13 cellular contexts compared by ENCODE assay signal in the genomic region with DNA sequence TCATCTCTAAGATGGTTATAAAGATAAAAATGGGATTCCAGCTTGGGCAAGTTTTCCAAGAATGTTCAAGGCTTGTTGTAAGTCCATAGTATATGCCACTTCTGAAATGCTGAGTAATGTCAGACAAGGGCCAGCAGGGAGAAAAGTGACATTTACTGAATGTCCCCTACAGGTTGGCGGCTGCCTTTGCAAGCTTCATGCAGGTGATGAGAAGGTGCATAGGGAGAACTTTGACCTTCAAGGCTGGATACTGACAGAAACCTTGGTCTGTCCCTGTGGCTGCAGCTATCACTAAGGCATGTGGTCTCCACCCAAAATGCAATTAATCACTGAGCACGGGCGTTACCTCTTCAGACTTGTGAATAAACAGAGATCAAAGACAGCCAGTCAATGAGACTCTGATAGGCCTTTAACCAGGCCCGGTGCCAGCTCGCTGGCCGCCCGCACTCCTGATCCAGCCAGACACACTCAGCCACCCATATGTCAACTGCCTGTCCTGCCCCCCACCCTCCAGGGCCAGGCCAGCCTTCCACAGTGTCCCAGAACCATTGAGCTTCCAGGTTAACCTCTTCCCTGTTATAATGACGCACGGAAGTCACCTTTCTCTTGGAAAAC. TPM values are rescaled to one million over a fixed set of nuclear protein-coding genes. Genes with fewer than 3 reads are reported as not detected.
DNase-seq lines count a peak whose midpoint lies in the region; ATAC-seq, FAIRE-seq and TF ChIP-seq lines count a peak whose summit lies in the region.
"Had no signal": no experiment of that assay in that cellular context is flagged by ENCODE, and none has a peak within 500 bp of the region (broad histone marks: within the 10 kb centered on the region; RNA-seq: fewer than 3 reads in every experiment).

No MANE protein-coding gene starts in this region.

- POLR2A ChIA-PET in HEK293 (lab: Yijun Ruan, JAX), result no interaction called here
- POLR2A ChIA-PET in PC-9 (lab: Charles Lee; ENCODE audit: unreplicated experiment), result no interaction called here

- intact Hi-C loops in PC-9 (cut with micrococcal nuclease; ENCODE audit: unreplicated experiment) (no loop called here), kidney (cut with DNase I) (no loop called here)

- CTCF ChIA-PET in HEK293 (lab: Yijun Ruan, JAX), result interaction anchor here (0.7 to 1.6 kb wide), 4 partner anchors 13 to 1105 kb away, joined by 3 to 5 read pairs (median 3); no protein-coding TSS in a partner anchor
- CTCF ChIA-PET in PC-9 (lab: Charles Lee), result no interaction called here

- no peak overlapping the region for H3K27ac ChIP-seq in HEK293 (ENCODE audit: extremely low read depth, low read depth, low read length)
- no peak overlapping the region for H3K27ac ChIP-seq in PC-9
- H3K27ac ChIP-seq in kidney (ENCODE audit: low read depth in 2 of 2, low read length in 2 of 2), result no peak overlapping the region
- H3K27ac ChIP-seq in Karpas-422 (ENCODE audit: low read length), result no peak overlapping the region
- H3K27ac ChIP-seq: dorsolateral prefrontal cortex had no signal

- H3K36me3 ChIP-seq in HEK293 (ENCODE audit: control insufficient read depth in 2 of 2, insufficient read depth in 1 of 2, low read length in 2 of 2) (no peaks in the 10 kb centered on the region), PC-9 (ENCODE audit: low read depth) (no peaks in the 10 kb centered on the region), kidney (ENCODE audit: control insufficient read depth in 1 of 2, insufficient read depth in 2 of 2, low read length in 2 of 2) (no peaks in the 10 kb centered on the region), Karpas-422 (ENCODE audit: insufficient read depth, low read length) (no peaks in the 10 kb centered on the region)

- H3K27me3 ChIP-seq in PC-9 (ENCODE audit: insufficient read depth, low read depth) (no peaks in the 10 kb centered on the region), Karpas-422 (ENCODE audit: low read length) (no peaks in the 10 kb centered on the region)
- H3K27me3 ChIP-seq: dorsolateral prefrontal cortex had no signal

- no peak overlapping the region for H2AFZ ChIP-seq in PC-9
- H2AFZ ChIP-seq in Karpas-422 (ENCODE audit: low read length), result no peak overlapping the region

- H3K4me1 Mint-ChIP-seq in T-helper 17 cell, result no peaks in the 10 kb centered on the region

- peak overlapping the region; percentile 1; the same call in 1 of the 2 replicates for H3K4me2 ChIP-seq in PC-9
- no peak overlapping the region for H3K4me2 ChIP-seq in Karpas-422 (ENCODE audit: low read depth, low read length, poor library complexity, severe bottlenecking)
- H3K4me2 ChIP-seq: SK-N-SH had no signal

- TF ChIP-seq CTCF in HEK293 (tag by site-specific recombination; IDR thresholded peaks at IDR 0.05), result no peak
- TF ChIP-seq CTCF in PC-9 (conservative IDR thresholded peaks at IDR 0.05), result peak; percentile 56
- no peak for TF ChIP-seq CTCF in kidney (IDR thresholded peaks at IDR 0.05; ENCODE audit: borderline replicate concordance, extremely low read depth, insufficient read depth)

- H3K27me3 Mint-ChIP-seq in T-helper 17 cell, result peaks cover 7% of the 10 kb centered on the region

- no peak overlapping the region for H3K27ac Mint-ChIP-seq in T-helper 17 cell
- H3K27ac Mint-ChIP-seq: activated CD4-positive, alpha-beta T cell treated with anti-CD3 and anti-CD28 coated beads, Interleukin-2, amount 10 ng/mL, durations not matched to agents 24 days and 14 days had no signal

- H3K4me3 Mint-ChIP-seq in T-helper 17 cell, result no peak overlapping the region
- H3K4me3 Mint-ChIP-seq: activated CD4-positive, alpha-beta T cell treated with anti-CD3 and anti-CD28 coated beads, Interleukin-2, amount 10 ng/mL, durations not matched to agents 24 days and 14 days had no signal

- DNase-seq in A172 (ENCODE audit: low spot score) (peak; percentile 71), PC-9 (peak; percentile 57 to 90), kidney (peak; percentile 37), DMS114 treated with DMSO at 0.1 percent for 48 hours (lab: John Stamatoyannopoulos, UW; ENCODE audit: unreplicated experiment) (no peak), T-helper 17 cell (no peak), Karpas-422 (no peak)
- DNase-seq: activated CD4-positive, alpha-beta T cell treated with anti-CD3 and anti-CD28 coated beads, Interleukin-2, amount 10 ng/mL, durations not matched to agents 24 days and 14 days; activated naive CD4-positive, alpha-beta T cell treated with anti-CD3 and anti-CD28 coated beads, Interleukin-2, amount 50 U/mL, for 16 hours; NCI-H2171 treated with DMSO at 0.1 percent for 48 hours; SK-N-SH had no signal

- peaks cover 16% of the 10 kb centered on the region for H3F3A ChIP-seq in PC-9 (ENCODE audit: insufficient read depth, low read depth)

- H3K4me1 ChIP-seq in HEK293 (ENCODE audit: control insufficient read depth, insufficient read depth, low read length) (peaks cover 7% of the 10 kb centered on the region; the same call in 1 of the 2 replicates), PC-9 (replicated peaks; ENCODE audit: insufficient read depth) (peaks cover 28% of the 10 kb centered on the region), kidney (ENCODE audit: control insufficient read depth in 1 of 2, insufficient read depth in 1 of 2, low read depth in 1 of 2, low read length in 2 of 2) (no peaks in the 10 kb centered on the region), Karpas-422 (ENCODE audit: low read length) (no peaks in the 10 kb centered on the region)

- no peak for ATAC-seq in T-helper 17 cell
- ATAC-seq in HG02571 (IDR thresholded peaks at IDR 0.05; ENCODE audit: unreplicated experiment), result no peak

- no peaks in the 10 kb centered on the region for H3K9me2 ChIP-seq in PC-9 (ENCODE audit: insufficient read depth)
- no peaks in the 10 kb centered on the region for H3K9me2 ChIP-seq in Karpas-422 (replicated peaks; ENCODE audit: insufficient read depth, low read length)
- H3K9me2 ChIP-seq: SK-N-SH had no signal

- H4K20me1 ChIP-seq in PC-9 (ENCODE audit: insufficient read depth) (no peaks in the 10 kb centered on the region), Karpas-422 (ENCODE audit: insufficient read depth, low read depth, low read length) (no peaks in the 10 kb centered on the region)

- H3K4me3 ChIP-seq in HEK293 (ENCODE audit: low read depth, low read length) (no peak overlapping the region), PC-9 (no peak overlapping the region), kidney (ENCODE audit: low read length in 2 of 2) (no peak overlapping the region), Karpas-422 (ENCODE audit: low read length) (no peak overlapping the region)
- H3K4me3 ChIP-seq: dorsolateral prefrontal cortex had no signal

- no TSS peak for BruUV-seq in PC-9 (replicated peaks; lab: Mats Ljungman, UMichigan)

- H3K9me3 ChIP-seq in HEK293 (ENCODE audit: control insufficient read depth, insufficient read depth, low read depth, low read length) (no peaks in the 10 kb centered on the region), PC-9 (ENCODE audit: insufficient read depth, low read depth) (no peaks in the 10 kb centered on the region), kidney (ENCODE audit: control insufficient read depth in 1 of 2, low read length in 2 of 2) (no peaks in the 10 kb centered on the region), T-helper 17 cell (ENCODE audit: control insufficient read depth, low read length, poor library complexity, severe bottlenecking) (no peaks in the 10 kb centered on the region), Karpas-422 (ENCODE audit: low read length) (no peaks in the 10 kb centered on the region)
- H3K9me3 ChIP-seq: SK-N-SH had no signal

- FAIRE-seq in kidney (lab: Jason Lieb, UNC), result no peak

- H3K36me3 Mint-ChIP-seq in T-helper 17 cell (ENCODE audit: low read depth), result peaks cover 3% of the 10 kb centered on the region

- H3K9ac ChIP-seq in kidney (ENCODE audit: low read length in 2 of 2) (no peak overlapping the region), Karpas-422 (ENCODE audit: low read length) (no peak overlapping the region)
- H3K9ac ChIP-seq: SK-N-SH had no signal

- H3K79me2 ChIP-seq in PC-9 (ENCODE audit: low read depth) (no peaks in the 10 kb centered on the region), Karpas-422 (ENCODE audit: low read length) (no peaks in the 10 kb centered on the region)

TF ChIP-seq in HEK293, 187 proteins besides CTCF, POLR2A, EP300 and RAD21 (continues in another document):
- TF ChIP-seq SALL2 (tag by site-specific recombination; IDR thresholded peaks at IDR 0.05; ENCODE audit: borderline replicate concordance) (no peak), ZNF677 (tag by site-specific recombination; IDR thresholded peaks at IDR 0.05) (no peak), BCL11B (tag by site-specific recombination; IDR thresholded peaks at IDR 0.05; ENCODE audit: low read depth) (no peak), ZNF664 (tag by site-specific recombination; IDR thresholded peaks at IDR 0.05) (no peak), ZNF292 (tag by site-specific recombination; IDR thresholded peaks at IDR 0.05; ENCODE audit: borderline replicate concordance, low read depth) (no peak), SP2 (tag by site-specific recombination; IDR thresholded peaks at IDR 0.05) (0 out of 2 replicates have a peak, but pooled peaks have one; percentile 16), ZNF433 (tag by site-specific recombination; IDR thresholded peaks at IDR 0.05; ENCODE audit: low read depth) (no peak), WT1 (tag by site-specific recombination; IDR thresholded peaks at IDR 0.05) (0 out of 2 replicates have a peak, but pooled peaks have one; percentile 25), ZNF404 (tag by site-specific recombination; IDR thresholded peaks at IDR 0.05) (no peak), ZNF530 (tag by site-specific recombination; IDR thresholded peaks at IDR 0.05; ENCODE audit: low read depth) (no peak), ZNF202 (tag by site-specific recombination; IDR thresholded peaks at IDR 0.05; ENCODE audit: borderline replicate concordance) (no peak), ZNF132 (tag by site-specific recombination; IDR thresholded peaks at IDR 0.05; ENCODE audit: borderline replicate concordance) (no peak), ZNF184 (tag by site-specific recombination; IDR thresholded peaks at IDR 0.05) (no peak)
- TF ChIP-seq, protein P1, sequence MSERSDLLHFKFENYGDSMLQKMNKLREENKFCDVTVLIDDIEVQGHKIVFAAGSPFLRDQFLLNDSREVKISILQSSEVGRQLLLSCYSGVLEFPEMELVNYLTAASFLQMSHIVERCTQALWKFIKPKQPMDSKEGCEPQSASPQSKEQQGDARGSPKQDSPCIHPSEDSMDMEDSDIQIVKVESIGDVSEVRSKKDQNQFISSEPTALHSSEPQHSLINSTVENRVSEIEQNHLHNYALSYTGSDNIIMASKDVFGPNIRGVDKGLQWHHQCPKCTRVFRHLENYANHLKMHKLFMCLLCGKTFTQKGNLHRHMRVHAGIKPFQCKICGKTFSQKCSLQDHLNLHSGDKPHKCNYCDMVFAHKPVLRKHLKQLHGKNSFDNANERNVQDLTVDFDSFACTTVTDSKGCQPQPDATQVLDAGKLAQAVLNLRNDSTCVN (tag by site-specific recombination; optimal IDR thresholded peaks at IDR 0.05), result no peak

RNA-seq across cellular contexts. Expression of a gene that starts 26.9 kb away (rescaled TPM):
- 0.77 and 1.2 TPM in 2 replicates for total RNA-seq in A172 (2014; rRNA removed; shearing (Covaris generic))
- 0.24 and 0.78 TPM in 2 replicates for total RNA-seq in PC-9 (2021)
- total RNA-seq in kidney, result 14.0 TPM
- 1.2 TPM for polyA plus RNA-seq in kidney (ENCODE audit: insufficient read depth, low read depth, low replicate concordance)
- total RNA-seq in T-helper 17 cell, result 10 to 100 TPM; 28.4 to 31.6 TPM
- total RNA-seq in Karpas-422 (2014; rRNA removed; shearing (Covaris generic); ENCODE audit: low replicate concordance), result not detected in 2 replicates

Comparison
In these comparisons a context has a peak if more than half of its experiments do, and no peak if none do; other contexts are left out.
1. DNase-seq: peak in A172 (single experiment), PC-9 (2 of 2) and kidney (single experiment); none in DMS114 treated with DMSO at 0.1 percent for 48 hours (single experiment), T-helper 17 cell (0 of 3) and Karpas-422 (single experiment).